In the genomic region with DNA sequence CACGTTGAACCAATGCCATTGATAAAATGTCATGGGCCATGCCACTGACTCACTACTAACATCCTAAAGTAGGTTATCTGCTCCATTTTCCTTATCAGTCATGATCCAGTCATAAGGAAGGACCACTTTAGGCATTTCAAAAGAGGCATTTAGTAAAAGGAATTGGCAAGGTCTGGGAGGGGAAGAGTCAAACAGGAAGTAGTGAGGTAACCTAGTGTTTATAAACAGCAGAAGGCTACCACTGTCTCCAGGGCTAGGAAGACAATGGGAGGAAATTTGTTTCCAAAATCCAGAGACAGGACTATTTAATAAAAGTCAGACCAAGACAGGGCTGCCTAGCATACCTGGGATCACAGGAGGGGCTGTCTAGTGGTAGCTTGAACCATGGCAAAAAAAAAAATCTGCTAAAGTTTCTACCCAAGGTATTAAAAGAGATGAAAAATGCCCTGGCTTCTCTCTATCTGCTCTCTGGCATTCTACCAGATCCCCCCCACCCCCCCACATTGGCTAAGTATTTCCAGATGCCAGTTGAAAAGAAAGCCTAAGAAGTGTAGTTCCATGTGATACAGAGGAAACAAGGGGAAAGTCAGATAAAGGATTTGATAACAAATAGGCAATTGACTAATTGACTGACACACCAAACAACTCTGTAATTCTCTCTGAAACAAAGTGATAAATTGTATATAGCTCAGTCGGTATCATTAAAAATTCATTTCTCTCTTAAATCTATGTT, we compare ENCODE assay signal across 23 cellular contexts. TPM values are rescaled to one million over a fixed set of nuclear protein-coding genes. Genes with fewer than 3 reads are reported as not detected.
DNase-seq lines count a peak whose midpoint lies in the region; ATAC-seq and TF ChIP-seq lines count a peak whose summit lies in the region.
"Had no signal": no experiment of that assay in that cellular context is flagged by ENCODE, and none has a peak within 500 bp of the region (broad histone marks: within the 10 kb centered on the region; RNA-seq: fewer than 3 reads in every experiment).

No MANE protein-coding gene starts in this region.

- peaks cover 6 to 18% of the 10 kb centered on the region in 2 donors for H3K9me3 Mint-ChIP-seq in effector memory CD8-positive, alpha-beta T cell

- H3K4me3 ChIP-seq in cardiac fibroblast (replicated peaks in 1 of 2; ENCODE audit: low read depth in 2 of 2, low read length in 2 of 2) (no peak overlapping the region), fibroblast of the aortic adventitia (ENCODE audit: low read depth, low read length) (no peak overlapping the region)
- H3K4me3 ChIP-seq: A549; BLaER1 treated with 17β-estradiol and CSF1 and Interleukin-3, amounts not matched to agents 10 nM and 100 nM; GM12878; Peyer's patch; SJSA1 had no signal

- ATAC-seq in effector memory CD8-positive, alpha-beta T cell (replicated peaks), result no peak
- ATAC-seq: A549, GM12878, HepG2 had no signal

- no peaks in the 10 kb centered on the region for H3K36me3 Mint-ChIP-seq in effector memory CD8-positive, alpha-beta T cell (ENCODE audit: insufficient read depth)
- H3K36me3 Mint-ChIP-seq: CD8-positive, alpha-beta memory T cell had no signal

- H3K4me3 Mint-ChIP-seq in effector memory CD8-positive, alpha-beta T cell, result no peak overlapping the region
- H3K4me3 Mint-ChIP-seq: CD8-positive, alpha-beta memory T cell had no signal

- H3K27me3 Mint-ChIP-seq in effector memory CD8-positive, alpha-beta T cell, result no peaks in the 10 kb centered on the region
- H3K27me3 Mint-ChIP-seq: CD8-positive, alpha-beta memory T cell had no signal

- DNase-seq in COLO829 (ENCODE audit: low spot score) (peak; percentile 28), LHCN-M2 (ENCODE audit: low read depth) (peak; percentile 2), cardiac fibroblast (ENCODE audit: low read depth in 2 of 2) (peak; percentile 7 to 53), fibroblast of the aortic adventitia (ENCODE audit: low read depth) (peak; percentile 49), NCI-H187 (lab: John Stamatoyannopoulos, UW) (no peak), NCI-H2227 treated with DMSO at 0.1 percent for 48 hours (lab: John Stamatoyannopoulos, UW) (no peak), NCI-H82 (lab: John Stamatoyannopoulos, UW) (no peak)
- no peak for DNase-seq in effector memory CD8-positive, alpha-beta T cell
- DNase-seq: CD8-positive, alpha-beta memory T cell; DMS79 treated with DMSO at 0.1 percent for 48 hours; GOT3; KBM-7; NCI-H1417; NCI-H1930; NCI-H446 treated with DMSO at 0.1 percent for 48 hours; NCI-H69; Peyer's patch; SW 1271 had no signal

- H3K27ac Mint-ChIP-seq in effector memory CD8-positive, alpha-beta T cell, result no peak overlapping the region
- H3K27ac Mint-ChIP-seq: CD8-positive, alpha-beta memory T cell had no signal

- H3K4me1 Mint-ChIP-seq in effector memory CD8-positive, alpha-beta T cell (ENCODE audit: low read depth in 2 of 2), result no peaks in the 10 kb centered on the region
- H3K4me1 Mint-ChIP-seq: CD8-positive, alpha-beta memory T cell had no signal

- TF ChIP-seq CTCF in cardiac fibroblast (IDR thresholded peaks at IDR 0.05; ENCODE audit: low read depth, low read length) (no peak), fibroblast of the aortic adventitia (IDR thresholded peaks at IDR 0.05; ENCODE audit: insufficient read depth, low read length) (no peak)

RNA-seq across cellular contexts. Expression of gene C11orf87, which starts 50.4 kb away (rescaled TPM):
- total RNA-seq in LHCN-M2 (2014; rRNA removed), result not detected in 2 replicates
- polyA plus RNA-seq in LHCN-M2 (2012), result 0.04 TPM
- 0.09 TPM in 1 of 2 replicates, not detected in the other for total RNA-seq in fibroblast of the aortic adventitia (ENCODE audit: low replicate concordance)
- total RNA-seq: CD8-positive, alpha-beta memory T cell; GM12878; HepG2; Peyer's patch; SJSA1 had no signal
- polyA plus RNA-seq: CD8-positive, alpha-beta memory T cell; GM12878; HepG2 had no signal

Comparison
In these comparisons a context has a peak if more than half of its experiments do, and no peak if none do; other contexts are left out.
1. DNase-seq: peak in COLO829 (single experiment), LHCN-M2 (single experiment), cardiac fibroblast (2 of 2) and fibroblast of the aortic adventitia (single experiment); none in NCI-H187 (0 of 2), NCI-H2227 treated with DMSO at 0.1 percent for 48 hours (single experiment), NCI-H82 (single experiment) and effector memory CD8-positive, alpha-beta T cell (0 of 3).